Comparison of ENCODE assay signal across 7 cellular contexts in the genomic region with DNA sequence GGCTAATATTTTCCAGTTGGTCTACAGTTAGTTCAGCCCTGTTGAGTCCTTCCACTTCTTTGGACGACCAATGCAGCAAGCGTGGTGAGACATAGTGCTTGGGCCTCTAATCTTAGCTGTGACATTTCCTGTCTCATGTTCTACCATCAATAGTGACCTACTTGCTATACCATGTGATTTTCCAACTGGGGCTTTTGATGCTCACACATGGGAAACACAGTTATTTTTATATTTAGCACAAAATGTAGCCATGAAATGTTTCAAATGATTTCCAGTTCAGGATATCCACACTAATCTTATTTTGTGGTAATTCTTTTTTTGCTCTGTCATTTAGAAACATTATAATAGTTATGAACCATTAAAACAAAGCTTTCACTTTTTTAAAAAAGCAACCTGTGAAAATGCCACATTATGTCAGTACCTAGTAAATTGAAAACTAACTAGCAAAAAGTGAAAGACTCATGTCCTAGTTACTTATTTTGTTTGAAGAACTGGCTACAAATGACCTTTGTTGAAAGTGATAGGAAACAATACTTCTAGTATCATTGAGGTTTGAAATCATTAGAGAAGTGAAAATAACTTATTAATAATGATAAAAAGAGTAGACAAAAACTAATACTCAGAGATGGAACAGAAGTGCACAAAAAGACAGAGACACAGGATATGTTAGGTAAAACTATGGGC. TPM values are rescaled to one million over a fixed set of nuclear protein-coding genes. Genes with fewer than 3 reads are reported as not detected.
DNase-seq lines count a peak whose midpoint lies in the region; ATAC-seq and TF ChIP-seq lines count a peak whose summit lies in the region.

No MANE protein-coding gene starts in this region.

- DNase-seq in osteoblast (ENCODE audit: insufficient read length, low spot score, missing footprints) = no peak
- no peak for DNase-seq in hypothalamus (lab: John Stamatoyannopoulos, UW)
- DNase-seq in cerebellar nuclear complex (lab: John Stamatoyannopoulos, UW) = no peak
- no peak for DNase-seq in stimulated activated CD4-positive, alpha-beta T cell treated with anti-CD3 and anti-CD28 coated beads, Interleukin-2, amount 100 ng/mL, for 48 hours

- no peak overlapping the region for H2AFZ ChIP-seq in osteoblast (ENCODE audit: low read length)

- no peaks in the 10 kb centered on the region for H3K9me3 ChIP-seq in osteoblast (ENCODE audit: low read depth, low read length)

- H3K79me2 ChIP-seq in osteoblast (ENCODE audit: insufficient read depth, low read length) = peaks cover 12% of the 10 kb centered on the region

- H3K27ac ChIP-seq in osteoblast (ENCODE audit: low read depth, low read length) = peak overlapping the region; percentile 34

- H4K20me1 ChIP-seq in osteoblast (ENCODE audit: insufficient read depth, low read length) = no peaks in the 10 kb centered on the region

- H3K4me3 ChIP-seq in osteoblast (ENCODE audit: insufficient read depth, low read length) = no peak overlapping the region

- H3K4me1 ChIP-seq in osteoblast (ENCODE audit: insufficient read depth, low read length) = peaks cover 34% of the 10 kb centered on the region

- no peaks in the 10 kb centered on the region for H3K27me3 ChIP-seq in osteoblast (ENCODE audit: insufficient read depth, low read length)

- H3K36me3 ChIP-seq in osteoblast (ENCODE audit: insufficient read depth, low read length) = no peaks in the 10 kb centered on the region

- H3K4me2 ChIP-seq in osteoblast (ENCODE audit: insufficient read depth, low read length) = no peak overlapping the region

- ATAC-seq in GM19023 (IDR thresholded peaks at IDR 0.05; ENCODE audit: unreplicated experiment) = peak; percentile 71
- peak; percentile 65 for ATAC-seq in HG02571 (IDR thresholded peaks at IDR 0.05; ENCODE audit: unreplicated experiment)
- ATAC-seq in HG03571 (IDR thresholded peaks at IDR 0.05; ENCODE audit: unreplicated experiment) = peak; percentile 83

- no peak for TF ChIP-seq CTCF in osteoblast (IDR thresholded peaks at IDR 0.05; ENCODE audit: extremely low read depth, low read depth, low read length)

RNA-seq across cellular contexts. Expression of gene MARCHF3, which starts 18.3 kb away (rescaled TPM):
- 2.2 and 3.5 TPM in 2 replicates for total RNA-seq in osteoblast
